Comparison of ENCODE assay signal across 15 cellular contexts in genomic region chr14:54654600-54654999, GRCh38.
A peak's percentile ranks its signal among the peaks of the same experiment; 100 is the strongest.
DNase-seq lines count a peak whose midpoint lies in the region; ATAC-seq and TF ChIP-seq lines count a peak whose summit lies in the region.
"Had no signal": no experiment of that assay in that cellular context is flagged by ENCODE, and none has a peak within 500 bp of the region (broad histone marks: within the 10 kb centered on the region; RNA-seq: fewer than 3 reads in every experiment).

No MANE protein-coding gene starts in this region.

- DNase-seq in SJSA1 (ENCODE audit: low read depth in 1 of 2, low spot score in 2 of 2): no peak
- DNase-seq in esophagus squamous epithelium (lab: John Stamatoyannopoulos, UW): no peak
- DNase-seq in body of pancreas: no peak
- no peak for DNase-seq in anterior cingulate cortex (lab: John Stamatoyannopoulos, UW)
- DNase-seq in stimulated activated naive CD4-positive, alpha-beta T cell (lab: John Stamatoyannopoulos, UW): no peak
- DNase-seq in HEK293T (ENCODE audit: extremely low spot score): no peak
- DNase-seq: activated CD8-positive, alpha-beta T cell treated with anti-CD3 and anti-CD28 coated beads, Interleukin-2, amount 10 ng/mL, durations not matched to agents 7 days and 5 days; activated effector memory CD4-positive, alpha-beta T cell treated with anti-CD3 and anti-CD28 coated beads, Interleukin-2, amount 50 U/mL, for 16 hours; caudate nucleus; naive B cell; NCI-H1436; NCI-H524; Peyer's patch had no signal

- WGBS in esophagus squamous epithelium, 2 donors: 76 to 94% methylated on average over 2 of the region's 2 CpGs
- WGBS in body of pancreas, 2 donors: 88 to 91% methylated on average over 2 of the region's 2 CpGs

- no peaks in the 10 kb centered on the region for H3K27me3 ChIP-seq in ACC112 (ENCODE audit: insufficient read depth, low read length)
- H3K27me3 ChIP-seq in SJSA1 (replicated peaks): no peaks in the 10 kb centered on the region
- H3K27me3 ChIP-seq in esophagus squamous epithelium: no peaks in the 10 kb centered on the region
- no peaks in the 10 kb centered on the region for H3K27me3 ChIP-seq in rectal smooth muscle tissue (ENCODE audit: control insufficient read depth, insufficient read depth, low read length)
- H3K27me3 ChIP-seq in body of pancreas: no peaks in the 10 kb centered on the region
- H3K27me3 ChIP-seq: Peyer's patch had no signal

- no peaks in the 10 kb centered on the region for H3K9me3 ChIP-seq in SJSA1 (replicated peaks)
- H3K9me3 ChIP-seq in esophagus squamous epithelium: no peaks in the 10 kb centered on the region
- no peaks in the 10 kb centered on the region for H3K9me3 ChIP-seq in body of pancreas
- H3K9me3 ChIP-seq: Peyer's patch had no signal

- no peak for TF ChIP-seq CTCF in esophagus squamous epithelium (IDR thresholded peaks at IDR 0.05)
- no peak for TF ChIP-seq CTCF in body of pancreas (IDR thresholded peaks at IDR 0.05)

- H2AFZ ChIP-seq in ACC112 (ENCODE audit: low read length, unreplicated experiment): no peak overlapping the region

- no peak overlapping the region for H3K9ac ChIP-seq in rectal smooth muscle tissue (ENCODE audit: low read length)

- POLR2A ChIA-PET in HEK293T (lab: Yijun Ruan, JAX): interaction anchor here (1.3 kb wide), 1 partner anchor 89 kb away, joined by 3 read pairs; no protein-coding TSS in a partner anchor

- intact Hi-C loops in esophagus squamous epithelium (cut with DNase I) (no loop called here), body of pancreas (cut with DNase I) (no loop called here)

- ATAC-seq in body of pancreas: no peak
- ATAC-seq: activated CD8-positive, alpha-beta T cell treated with anti-CD3 and anti-CD28 coated beads, Interleukin-2, amount 10 ng/mL, durations not matched to agents 7 days and 5 days had no signal

- no peaks in the 10 kb centered on the region for H3K36me3 ChIP-seq in ACC112 (ENCODE audit: insufficient read depth, low read length)
- 0 out of 2 replicates have a peak, but pooled peaks cover 6% of the 10 kb centered on the region for H3K36me3 ChIP-seq in SJSA1
- no peaks in the 10 kb centered on the region for H3K36me3 ChIP-seq in esophagus squamous epithelium
- no peaks in the 10 kb centered on the region for H3K36me3 ChIP-seq in rectal smooth muscle tissue (ENCODE audit: control insufficient read depth, insufficient read depth, low read length)
- no peaks in the 10 kb centered on the region for H3K36me3 ChIP-seq in body of pancreas (replicated peaks in 1 of 2; ENCODE audit: insufficient read depth in 1 of 2, low read depth in 2 of 2)
- H3K36me3 ChIP-seq: Peyer's patch had no signal

- CTCF ChIA-PET in HEK293T (lab: Yijun Ruan, JAX): interaction anchor here (0.6 to 1.1 kb wide), 2 partner anchors 22 to 91 kb away, joined by 3 to 4 read pairs; no protein-coding TSS in a partner anchor

- peaks cover 58% of the 10 kb centered on the region for H3K79me2 ChIP-seq in ACC112 (ENCODE audit: control insufficient read depth, insufficient read depth, low read length, unreplicated experiment)

- peaks cover 52% of the 10 kb centered on the region for H3K4me1 ChIP-seq in ACC112 (ENCODE audit: control insufficient read depth, insufficient read depth, low read length, unreplicated experiment)
- H3K4me1 ChIP-seq in SJSA1 (replicated peaks): peaks cover 50% of the 10 kb centered on the region
- H3K4me1 ChIP-seq in esophagus squamous epithelium: peaks cover 0 to 54% (median 20%) of the 10 kb centered on the region in 3 donors
- H3K4me1 ChIP-seq in rectal smooth muscle tissue (ENCODE audit: control insufficient read depth, insufficient read depth, low read length): peaks cover 46% of the 10 kb centered on the region
- no peaks in the 10 kb centered on the region for H3K4me1 ChIP-seq in body of pancreas

- H3K4me3 ChIP-seq in ACC112 (ENCODE audit: low read depth, low read length): peak overlapping the region; percentile 57; the same call in 1 of the 2 replicates
- no peak overlapping the region for H3K4me3 ChIP-seq in SJSA1
- no peak overlapping the region for H3K4me3 ChIP-seq in esophagus squamous epithelium
- H3K4me3 ChIP-seq in rectal smooth muscle tissue (ENCODE audit: low read length): no peak overlapping the region
- H3K4me3 ChIP-seq in body of pancreas: no peak overlapping the region
- H3K4me3 ChIP-seq: Peyer's patch had no signal

- TF ChIP-seq POLR2A in esophagus squamous epithelium (IDR thresholded peaks at IDR 0.05): no peak
- TF ChIP-seq POLR2A in body of pancreas (IDR thresholded peaks at IDR 0.05): no peak

- peak overlapping the region; percentile 100 for H3K27ac ChIP-seq in ACC112 (ENCODE audit: low read depth, low read length)
- H3K27ac ChIP-seq in SJSA1: peak overlapping the region; percentile 99
- H3K27ac ChIP-seq in esophagus squamous epithelium: peak overlapping the region in 3 of 4 donors; percentile 85 to 89 (median 88)
- H3K27ac ChIP-seq in rectal smooth muscle tissue (ENCODE audit: low read depth, low read length): peak overlapping the region; percentile 80
- H3K27ac ChIP-seq in body of pancreas: no peak overlapping the region

TF ChIP-seq in HEK293T, 16 proteins besides CTCF, POLR2A, EP300 and RAD21:
- TF ChIP-seq ZNF384 (IDR thresholded peaks at IDR 0.05) (no peak), SUZ12 (IDR thresholded peaks at IDR 0.05) (no peak), HDGF (IDR thresholded peaks at IDR 0.05; ENCODE audit: borderline replicate concordance) (no peak), FOXM1 (IDR thresholded peaks at IDR 0.05; ENCODE audit: borderline replicate concordance) (no peak), L3MBTL2 (conservative IDR thresholded peaks at IDR 0.05) (no peak), TARDBP (IDR thresholded peaks at IDR 0.05) (no peak), BHLHE40 (IDR thresholded peaks at IDR 0.05; ENCODE audit: borderline replicate concordance) (no peak), PKNOX1 (IDR thresholded peaks at IDR 0.05) (no peak), ARNT (IDR thresholded peaks at IDR 0.05) (no peak), FOXA1 (IDR thresholded peaks at IDR 0.05) (no peak), SP1 (IDR thresholded peaks at IDR 0.05) (no peak), CTBP1 (IDR thresholded peaks at IDR 0.05; ENCODE audit: borderline replicate concordance) (no peak), LEF1 (IDR thresholded peaks at IDR 0.05; ENCODE audit: borderline replicate concordance) (no peak), FOXK2 (IDR thresholded peaks at IDR 0.05) (no peak)

Comparison
In these comparisons a context has a peak if more than half of its experiments do, and no peak if none do; other contexts are left out.
1. H3K27ac ChIP-seq: peak in ACC112 (single experiment), SJSA1 (single experiment), esophagus squamous epithelium (3 of 4) and rectal smooth muscle tissue (single experiment); none in body of pancreas (0 of 4).